In the genomic region with DNA sequence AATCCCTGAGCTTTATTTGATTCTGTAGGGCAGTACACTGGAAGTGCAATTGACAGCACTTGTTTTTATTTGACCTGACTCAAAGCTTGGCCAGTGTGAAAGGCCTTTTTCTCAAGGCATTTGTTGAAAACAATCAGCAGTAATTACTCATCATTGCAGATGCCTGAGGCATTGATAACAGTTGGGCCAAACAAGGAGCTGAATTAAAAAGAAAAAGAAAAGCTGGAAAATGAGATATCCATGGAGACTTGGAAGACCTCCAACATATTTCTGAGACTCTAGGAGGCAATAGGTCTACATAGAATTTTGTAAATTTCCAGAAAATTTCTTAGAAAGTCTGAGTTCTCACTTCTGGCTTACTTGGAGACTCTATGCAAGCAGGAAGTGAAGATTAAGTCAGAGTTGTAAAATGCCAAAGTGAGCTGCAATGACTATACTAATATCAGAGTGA, we compare ENCODE assay signal across 16 cellular contexts.
A peak's percentile ranks its signal among the peaks of the same experiment; 100 is the strongest.
DNase-seq lines count a peak whose midpoint lies in the region; ATAC-seq and TF ChIP-seq lines count a peak whose summit lies in the region.
"Had no signal": no experiment of that assay in that cellular context is flagged by ENCODE, and none has a peak within 500 bp of the region (broad histone marks: within the 10 kb centered on the region; RNA-seq: fewer than 3 reads in every experiment).

No MANE protein-coding gene starts in this region.

- peak; percentile 73 for ATAC-seq in RWPE2 (ENCODE audit: low read depth)
- ATAC-seq: mucosa of descending colon had no signal

- DNase-seq in GM04504 (ENCODE audit: low read depth) (peak; percentile 72), RWPE2 (ENCODE audit: low spot score) (no peak), epithelial cell of prostate (ENCODE audit: low read depth, low spot score) (peak; percentile 20), pulmonary artery endothelial cell (ENCODE audit: low read depth, low spot score) (peak; percentile 92), KBM-7 (no peak), SW480 (ENCODE audit: low spot score) (no peak), middle frontal gyrus (ENCODE audit: extremely low spot score, low spot score) (no peak), NCI-H446 (lab: John Stamatoyannopoulos, UW) (no peak)
- DNase-seq: activated CD4-positive, alpha-beta T cell treated with anti-CD3 and anti-CD28 coated beads for 1 hour; cerebellar nuclear complex; hippocampal formation; mucosa of descending colon; NCI-H510A; retina; SJCRH30 had no signal

- in situ Hi-C loops in KBM-7 (cut with MboI; ENCODE audit: low pct_unique_long_range_greater_than_20kb, low sequenced_read_pairs), result no loop called here

- H3K36me3 ChIP-seq in RWPE2 (ENCODE audit: low read depth), result no peaks in the 10 kb centered on the region
- H3K36me3 ChIP-seq: SJCRH30, suprapubic skin had no signal

- no peaks in the 10 kb centered on the region for H3K9me3 ChIP-seq in RWPE2 (ENCODE audit: severe bottlenecking)
- H3K9me3 ChIP-seq: mucosa of descending colon, SJCRH30, suprapubic skin had no signal

- no peaks in the 10 kb centered on the region for H3K27me3 ChIP-seq in RWPE2 (ENCODE audit: insufficient read depth, poor library complexity, severe bottlenecking)
- H3K27me3 ChIP-seq: SJCRH30, suprapubic skin had no signal

- peaks cover 44% of the 10 kb centered on the region for H3K4me1 ChIP-seq in RWPE2 (ENCODE audit: insufficient read depth, poor library complexity, severe bottlenecking)
- H3K4me1 ChIP-seq: SJCRH30 had no signal

- H3K4me3 ChIP-seq in RWPE2 (ENCODE audit: severe bottlenecking), result no peak overlapping the region
- H3K4me3 ChIP-seq: mucosa of descending colon, SJCRH30, suprapubic skin had no signal

- TF ChIP-seq CTCF in RWPE2 (IDR thresholded peaks at IDR 0.05; ENCODE audit: poor library complexity, severe bottlenecking), result no peak

- H3K27ac ChIP-seq in RWPE2 (ENCODE audit: poor library complexity, severe bottlenecking), result peak overlapping the region; percentile 80
- peak overlapping the region; percentile 56 for H3K27ac ChIP-seq in epithelial cell of prostate
- H3K27ac ChIP-seq: SJCRH30, suprapubic skin had no signal

Comparison
In these comparisons a context has a peak if more than half of its experiments do, and no peak if none do; other contexts are left out.
1. DNase-seq: peak in GM04504 (single experiment), epithelial cell of prostate (single experiment) and pulmonary artery endothelial cell (single experiment); none in RWPE2 (single experiment), KBM-7 (single experiment), SW480 (single experiment), middle frontal gyrus (single experiment) and NCI-H446 (0 of 2).